ENCODE assay signal across 8 cellular contexts in genomic region chr7:115477193-115477651, GRCh38.
DNase-seq lines count a peak whose midpoint lies in the region; ATAC-seq, FAIRE-seq and TF ChIP-seq lines count a peak whose summit lies in the region.

No MANE protein-coding gene starts in this region.

- H3K36me3 ChIP-seq in body of pancreas (replicated peaks in 1 of 2; ENCODE audit: insufficient read depth in 1 of 2, low read depth in 2 of 2) (no peaks in the 10 kb centered on the region), keratinocyte (ENCODE audit: control insufficient read depth in 2 of 2, extremely low read depth in 1 of 2, insufficient read depth in 2 of 2, low read length in 2 of 2) (no peaks in the 10 kb centered on the region), stomach smooth muscle (ENCODE audit: control insufficient read depth in 2 of 2, insufficient read depth in 2 of 2, low read length in 2 of 2) (no peaks in the 10 kb centered on the region)

- intact Hi-C loops in body of pancreas (cut with DNase I): no loop called here

- no peak overlapping the region for H2AFZ ChIP-seq in keratinocyte (ENCODE audit: control insufficient read depth, low read length)

- DNase-seq in NCI-H1092 treated with DMSO at 0.1 percent for 48 hours (lab: John Stamatoyannopoulos, UW) (peak; percentile 21), NCI-H1092 (lab: John Stamatoyannopoulos, UW) (no peak), body of pancreas (peak in 3 of 4 donors; percentile 13 to 33 (median 22)), keratinocyte (ENCODE audit: low read depth, low spot score) (no peak), LoVo (ENCODE audit: low spot score) (no peak), DMS79 (lab: John Stamatoyannopoulos, UW) (no peak)

- dilution Hi-C loops in keratinocyte (cut with MboI; ENCODE audit: extremely low pct_ligation_motif_present, low sequenced_read_pairs): no loop called here

- H3K9ac ChIP-seq in keratinocyte (ENCODE audit: control insufficient read depth, extremely low read depth, insufficient read depth, low read length): no peak overlapping the region
- H3K9ac ChIP-seq in stomach smooth muscle (ENCODE audit: low read length in 2 of 2): peak overlapping the region; percentile 21 to 70

- H3K4me3 ChIP-seq in body of pancreas: no peak overlapping the region
- no peak overlapping the region for H3K4me3 ChIP-seq in keratinocyte (ENCODE audit: control insufficient read depth in 2 of 3, extremely low read depth in 1 of 3, insufficient read depth in 2 of 3, low read depth in 1 of 3, low read length in 3 of 3)
- H3K4me3 ChIP-seq in stomach smooth muscle (ENCODE audit: low read length in 2 of 2): peak overlapping the region; percentile 69 to 90

- TF ChIP-seq CTCF in body of pancreas (IDR thresholded peaks at IDR 0.05): no peak
- no peak for TF ChIP-seq CTCF in keratinocyte (optimal IDR thresholded peaks at IDR 0.05 in 1 of 3, IDR thresholded peaks at IDR 0.05 in 1 of 3, conservative IDR thresholded peaks at IDR 0.05 in 1 of 3; ENCODE audit: extremely low read depth in 1 of 3, insufficient read depth in 2 of 3, low read length in 3 of 3)

- no peaks in the 10 kb centered on the region for H3K9me1 ChIP-seq in keratinocyte (ENCODE audit: control insufficient read depth, extremely low read depth, insufficient read depth, low read length)

- ATAC-seq in body of pancreas: peak; percentile 48
- ATAC-seq in HG02763 (IDR thresholded peaks at IDR 0.05; ENCODE audit: unreplicated experiment): no peak

- no peaks in the 10 kb centered on the region for H3K27me3 ChIP-seq in body of pancreas
- peaks cover 23% of the 10 kb centered on the region for H3K27me3 ChIP-seq in keratinocyte (ENCODE audit: control insufficient read depth, extremely low read depth, insufficient read depth, low read length)
- no peaks in the 10 kb centered on the region for H3K27me3 ChIP-seq in stomach smooth muscle (ENCODE audit: control insufficient read depth in 1 of 2, insufficient read depth in 2 of 2, low read length in 2 of 2)

- H3K9me3 ChIP-seq in body of pancreas: no peaks in the 10 kb centered on the region
- no peaks in the 10 kb centered on the region for H3K9me3 ChIP-seq in keratinocyte (ENCODE audit: control insufficient read depth, low read depth, low read length)
- no peaks in the 10 kb centered on the region for H3K9me3 ChIP-seq in stomach smooth muscle (ENCODE audit: control insufficient read depth in 2 of 2, low read length in 2 of 2)

- no peaks in the 10 kb centered on the region for H4K20me1 ChIP-seq in keratinocyte (ENCODE audit: control insufficient read depth, extremely low read depth, insufficient read depth, low read length)

- H3K4me1 ChIP-seq in body of pancreas: peaks cover 8% of the 10 kb centered on the region
- no peaks in the 10 kb centered on the region for H3K4me1 ChIP-seq in keratinocyte (ENCODE audit: control insufficient read depth, extremely low read depth, insufficient read depth, low read length)
- no peaks in the 10 kb centered on the region for H3K4me1 ChIP-seq in stomach smooth muscle (ENCODE audit: control insufficient read depth, insufficient read depth, low read length)

- FAIRE-seq in keratinocyte (lab: Jason Lieb, UNC): no peak

- 2 to 4% methylated on average over 29 to 30 of the region's 30 CpGs for WGBS in body of pancreas, 2 donors

- no peaks in the 10 kb centered on the region for H3K79me2 ChIP-seq in keratinocyte (ENCODE audit: control insufficient read depth, insufficient read depth, low read length)

- TF ChIP-seq POLR2A in body of pancreas (IDR thresholded peaks at IDR 0.05): no peak

- H3K4me2 ChIP-seq in keratinocyte (ENCODE audit: control insufficient read depth, extremely low read depth, insufficient read depth, low read depth, low read length): peak overlapping the region; percentile 48

- H3K27ac ChIP-seq in body of pancreas (no peak overlapping the region), keratinocyte (ENCODE audit: control insufficient read depth, insufficient read depth, low read length) (no peak overlapping the region), stomach smooth muscle (ENCODE audit: low read length) (no peak overlapping the region)

Comparison
In these comparisons a context has a peak if more than half of its experiments do, and no peak if none do; other contexts are left out.
1. DNase-seq: peak in NCI-H1092 treated with DMSO at 0.1 percent for 48 hours (single experiment) and body of pancreas (3 of 4); none in NCI-H1092 (single experiment), keratinocyte (single experiment), LoVo (single experiment) and DMS79 (single experiment).
2. H3K4me3 ChIP-seq: peak in stomach smooth muscle (2 of 2); none in body of pancreas (0 of 2) and keratinocyte (0 of 3).